16 cellular contexts compared by ENCODE assay signal in the genomic region with DNA sequence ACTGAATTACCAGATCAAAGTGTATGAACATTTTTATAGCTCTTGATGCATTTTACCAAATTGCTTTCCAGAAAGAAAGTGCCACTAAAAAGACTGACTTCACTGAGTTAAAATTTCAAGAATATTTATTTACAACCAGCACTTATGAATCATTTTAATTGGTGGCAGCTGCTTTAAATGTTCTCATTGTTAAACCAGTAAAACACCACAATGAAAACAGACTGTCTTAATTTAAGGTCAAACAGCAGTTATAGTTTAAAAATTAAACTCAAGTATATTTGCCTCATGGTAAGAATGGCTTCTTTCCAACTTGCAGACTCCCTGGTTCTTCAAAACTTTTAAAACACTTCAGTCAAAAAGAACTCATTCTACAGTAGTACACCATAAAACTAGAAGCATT. TPM values are rescaled to one million over a fixed set of nuclear protein-coding genes. Genes with fewer than 3 reads are reported as not detected.
A peak's percentile ranks its signal among the peaks of the same experiment; 100 is the strongest.
DNase-seq lines count a peak whose midpoint lies in the region; ATAC-seq, FAIRE-seq and TF ChIP-seq lines count a peak whose summit lies in the region.
"Had no signal": no experiment of that assay in that cellular context is flagged by ENCODE, and none has a peak within 500 bp of the region (broad histone marks: within the 10 kb centered on the region; RNA-seq: fewer than 3 reads in every experiment).

No MANE protein-coding gene starts in this region.

- peaks cover 32% of the 10 kb centered on the region for H3K4me1 Mint-ChIP-seq in Calu3 (ENCODE audit: low read depth, unreplicated experiment)
- peaks cover 18% of the 10 kb centered on the region for H3K4me1 Mint-ChIP-seq in stimulated activated effector memory CD8-positive, alpha-beta T cell treated with anti-CD3 and anti-CD28 coated beads, Interleukin-12 subunit alpha, Interleukin-12 subunit beta, amount 100 ng/mL, for 72 hours
- H3K4me1 Mint-ChIP-seq in activated T-helper 2 cell treated with anti-CD3 and anti-CD28 coated beads, Interferon-gamma antibody, Interleukin-2, Interleukin-4, amounts not matched to agents 10 μg/mL and 5 μg/mL and 100 μg/mL, durations not matched to agents 14 hours and 24 hours and 36 hours (ENCODE audit: low read depth), result peaks cover 3% of the 10 kb centered on the region

- no peak overlapping the region for H3K4me2 ChIP-seq in osteoblast (ENCODE audit: insufficient read depth, low read length)

- no peak overlapping the region for H3K4me3 ChIP-seq in osteoblast (ENCODE audit: insufficient read depth, low read length)
- H3K4me3 ChIP-seq: HAP-1 had no signal

- no peaks in the 10 kb centered on the region for H3K27me3 Mint-ChIP-seq in Calu3 (ENCODE audit: unreplicated experiment)
- H3K27me3 Mint-ChIP-seq in activated T-helper 2 cell treated with anti-CD3 and anti-CD28 coated beads, Interferon-gamma antibody, Interleukin-2, Interleukin-4, amounts not matched to agents 10 μg/mL and 5 μg/mL and 100 μg/mL, durations not matched to agents 14 hours and 24 hours and 36 hours (ENCODE audit: low read depth), result no peaks in the 10 kb centered on the region
- H3K27me3 Mint-ChIP-seq: activated naive CD8-positive, alpha-beta T cell; CD4-positive, CD25-positive, alpha-beta regulatory T cell; stimulated activated naive CD8-positive, alpha-beta T cell treated with anti-CD3 and anti-CD28 coated beads, Interleukin-15, Interleukin-2, amounts not matched to agents 100 ng/mL and 50 ng/mL, for 24 hours had no signal

- no peaks in the 10 kb centered on the region for H3K9me3 ChIP-seq in osteoblast (ENCODE audit: low read depth, low read length)
- H3K9me3 ChIP-seq: HAP-1 had no signal

- peak overlapping the region; percentile 26 for H3K4me3 Mint-ChIP-seq in Calu3 (ENCODE audit: low read depth, unreplicated experiment)
- H3K4me3 Mint-ChIP-seq in stimulated activated effector memory CD8-positive, alpha-beta T cell treated with anti-CD3 and anti-CD28 coated beads, Interleukin-12 subunit alpha, Interleukin-12 subunit beta, amount 100 ng/mL, for 72 hours, result no peak overlapping the region
- no peak overlapping the region for H3K4me3 Mint-ChIP-seq in activated T-helper 2 cell treated with anti-CD3 and anti-CD28 coated beads, Interferon-gamma antibody, Interleukin-2, Interleukin-4, amounts not matched to agents 10 μg/mL and 5 μg/mL and 100 μg/mL, durations not matched to agents 14 hours and 24 hours and 36 hours (ENCODE audit: low read depth)
- H3K4me3 Mint-ChIP-seq: activated naive CD8-positive, alpha-beta T cell; CD4-positive, CD25-positive, alpha-beta regulatory T cell; stimulated activated naive CD8-positive, alpha-beta T cell treated with anti-CD3 and anti-CD28 coated beads, Interleukin-15, Interleukin-2, amounts not matched to agents 100 ng/mL and 50 ng/mL, for 24 hours had no signal

- no TSS peak for BruUV-seq in Calu3 (replicated peaks; lab: Mats Ljungman, UMichigan)

- intact Hi-C loops in Calu3 (cut with micrococcal nuclease; ENCODE audit: unreplicated experiment), result loop anchor here (5.0 kb wide), 3 partner anchors 36 to 64 kb away; partner anchors contain the start of gene AMMECR1
- intact Hi-C loops in activated T-helper 2 cell treated with anti-CD3 and anti-CD28 coated beads, Interferon-gamma antibody, Interleukin-2, Interleukin-4, amounts not matched to agents 10 μg/mL and 5 μg/mL and 100 μg/mL, durations not matched to agents 14 hours and 24 hours and 36 hours (cut with micrococcal nuclease), result no loop called here

- no peaks in the 10 kb centered on the region for H3K27me3 ChIP-seq in osteoblast (ENCODE audit: insufficient read depth, low read length)

- H2AFZ ChIP-seq in osteoblast (ENCODE audit: low read length), result no peak overlapping the region

- peaks cover 28% of the 10 kb centered on the region for H3K4me1 ChIP-seq in osteoblast (ENCODE audit: insufficient read depth, low read length)
- H3K4me1 ChIP-seq: HAP-1 had no signal

- no peaks in the 10 kb centered on the region for H3K36me3 ChIP-seq in osteoblast (ENCODE audit: insufficient read depth, low read length)
- H3K36me3 ChIP-seq: HAP-1 had no signal

- DNase-seq in Calu3, result no peak
- DNase-seq in LoVo (ENCODE audit: low spot score), result peak; percentile 6
- peak; percentile 15 for DNase-seq in osteoblast (ENCODE audit: insufficient read length, low spot score, missing footprints)
- no peak for DNase-seq in stimulated activated effector memory CD8-positive, alpha-beta T cell treated with anti-CD3 and anti-CD28 coated beads, Interleukin-12 subunit alpha, Interleukin-12 subunit beta, amount 100 ng/mL, for 72 hours (ENCODE audit: low spot score in 2 of 2)
- DNase-seq in globus pallidus (ENCODE audit: low spot score), result no peak
- no peak for DNase-seq in NCI-H345 treated with DMSO at 0.1 percent for 48 hours (lab: John Stamatoyannopoulos, UW; ENCODE audit: unreplicated experiment)
- DNase-seq in activated T-helper 2 cell treated with anti-CD3 and anti-CD28 coated beads, Interferon-gamma antibody, Interleukin-2, Interleukin-4, amounts not matched to agents 10 μg/mL and 5 μg/mL and 100 μg/mL, durations not matched to agents 14 hours and 24 hours and 36 hours (ENCODE audit: low spot score), result no peak
- DNase-seq: CD4-positive, CD25-positive, alpha-beta regulatory T cell; GF-D8; MV-4-11; NCI-H774; SHP77 had no signal

- TF ChIP-seq CTCF in Calu3 (IDR thresholded peaks at IDR 0.05; ENCODE audit: unreplicated experiment) (no peak), osteoblast (IDR thresholded peaks at IDR 0.05; ENCODE audit: extremely low read depth, low read depth, low read length) (no peak)

- H3K36me3 Mint-ChIP-seq in Calu3 (ENCODE audit: insufficient read depth, unreplicated experiment), result no peaks in the 10 kb centered on the region
- H3K36me3 Mint-ChIP-seq in stimulated activated effector memory CD8-positive, alpha-beta T cell treated with anti-CD3 and anti-CD28 coated beads, Interleukin-12 subunit alpha, Interleukin-12 subunit beta, amount 100 ng/mL, for 72 hours, result no peaks in the 10 kb centered on the region
- peaks cover 5% of the 10 kb centered on the region for H3K36me3 Mint-ChIP-seq in activated T-helper 2 cell treated with anti-CD3 and anti-CD28 coated beads, Interferon-gamma antibody, Interleukin-2, Interleukin-4, amounts not matched to agents 10 μg/mL and 5 μg/mL and 100 μg/mL, durations not matched to agents 14 hours and 24 hours and 36 hours (ENCODE audit: low read depth)
- H3K36me3 Mint-ChIP-seq: CD4-positive, CD25-positive, alpha-beta regulatory T cell had no signal

- H3K9me3 Mint-ChIP-seq in Calu3 (ENCODE audit: low read depth, unreplicated experiment), result no peaks in the 10 kb centered on the region
- H3K9me3 Mint-ChIP-seq in stimulated activated effector memory CD8-positive, alpha-beta T cell treated with anti-CD3 and anti-CD28 coated beads, Interleukin-12 subunit alpha, Interleukin-12 subunit beta, amount 100 ng/mL, for 72 hours, result peaks cover 2% of the 10 kb centered on the region
- H3K9me3 Mint-ChIP-seq in activated T-helper 2 cell treated with anti-CD3 and anti-CD28 coated beads, Interferon-gamma antibody, Interleukin-2, Interleukin-4, amounts not matched to agents 10 μg/mL and 5 μg/mL and 100 μg/mL, durations not matched to agents 14 hours and 24 hours and 36 hours, result peaks cover 5% of the 10 kb centered on the region
- H3K9me3 Mint-ChIP-seq: stimulated activated naive CD8-positive, alpha-beta T cell treated with anti-CD3 and anti-CD28 coated beads, Interleukin-15, Interleukin-2, amounts not matched to agents 100 ng/mL and 50 ng/mL, for 24 hours had no signal

- H4K20me1 ChIP-seq in osteoblast (ENCODE audit: insufficient read depth, low read length), result no peaks in the 10 kb centered on the region

- peak overlapping the region; percentile 26 for H3K27ac ChIP-seq in osteoblast (ENCODE audit: low read depth, low read length)

- no peak for ATAC-seq in stimulated activated effector memory CD8-positive, alpha-beta T cell treated with anti-CD3 and anti-CD28 coated beads, Interleukin-12 subunit alpha, Interleukin-12 subunit beta, amount 100 ng/mL, for 72 hours

- FAIRE-seq in endometrium (lab: Jason Lieb, UNC), result peak; percentile 90

- H3K27ac Mint-ChIP-seq in Calu3 (ENCODE audit: unreplicated experiment), result peak overlapping the region; percentile 85
- H3K27ac Mint-ChIP-seq in stimulated activated effector memory CD8-positive, alpha-beta T cell treated with anti-CD3 and anti-CD28 coated beads, Interleukin-12 subunit alpha, Interleukin-12 subunit beta, amount 100 ng/mL, for 72 hours, result no peak overlapping the region
- H3K27ac Mint-ChIP-seq in activated T-helper 2 cell treated with anti-CD3 and anti-CD28 coated beads, Interferon-gamma antibody, Interleukin-2, Interleukin-4, amounts not matched to agents 10 μg/mL and 5 μg/mL and 100 μg/mL, durations not matched to agents 14 hours and 24 hours and 36 hours, result no peak overlapping the region
- H3K27ac Mint-ChIP-seq: activated naive CD8-positive, alpha-beta T cell; stimulated activated naive CD8-positive, alpha-beta T cell treated with anti-CD3 and anti-CD28 coated beads, Interleukin-15, Interleukin-2, amounts not matched to agents 100 ng/mL and 50 ng/mL, for 24 hours had no signal

- CTCF ChIA-PET in Calu3 (lab: Charles Lee), result interaction anchor here (1.1 kb wide), 1 partner anchor 51 kb away, joined by 3 read pairs; no protein-coding TSS in a partner anchor

- peaks cover 51% of the 10 kb centered on the region for H3K79me2 ChIP-seq in osteoblast (ENCODE audit: insufficient read depth, low read length)

RNA-seq across cellular contexts. Expression of gene AMMECR1, which starts 36.9 kb away (rescaled TPM):
- 21.8 and 23.5 TPM in 2 replicates for total RNA-seq in Calu3 (2022)
- total RNA-seq in osteoblast, result 14.5 and 17.1 TPM in 2 replicates
- total RNA-seq in activated T-helper 2 cell treated with anti-CD3 and anti-CD28 coated beads, Interferon-gamma antibody, Interleukin-2, Interleukin-4, amounts not matched to agents 10 μg/mL and 5 μg/mL and 100 μg/mL, durations not matched to agents 14 hours and 24 hours and 36 hours, result 10.6 and 12.3 TPM in 2 replicates

Comparison
In these comparisons a context has a peak if more than half of its experiments do, and no peak if none do; other contexts are left out.
1. DNase-seq: peak in LoVo (single experiment) and osteoblast (single experiment); none in Calu3 (single experiment), stimulated activated effector memory CD8-positive, alpha-beta T cell treated with anti-CD3 and anti-CD28 coated beads, Interleukin-12 subunit alpha, Interleukin-12 subunit beta, amount 100 ng/mL, for 72 hours (0 of 2), globus pallidus (single experiment), NCI-H345 treated with DMSO at 0.1 percent for 48 hours (single experiment) and activated T-helper 2 cell treated with anti-CD3 and anti-CD28 coated beads, Interferon-gamma antibody, Interleukin-2, Interleukin-4, amounts not matched to agents 10 μg/mL and 5 μg/mL and 100 μg/mL, durations not matched to agents 14 hours and 24 hours and 36 hours (single experiment).